13 cellular contexts compared by ENCODE assay signal in genomic region chr1:156691665-156692408, GRCh38. TPM values are rescaled to one million over a fixed set of nuclear protein-coding genes. Genes with fewer than 3 reads are reported as not detected.
A peak's percentile ranks its signal among the peaks of the same experiment; 100 is the strongest.
DNase-seq lines count a peak whose midpoint lies in the region; ATAC-seq, FAIRE-seq and TF ChIP-seq lines count a peak whose summit lies in the region.
"Had no signal": no experiment of that assay in that cellular context is flagged by ENCODE, and none has a peak within 500 bp of the region (broad histone marks: within the 10 kb centered on the region; RNA-seq: fewer than 3 reads in every experiment).

No MANE protein-coding gene starts in this region.

- peaks cover 65% of the 10 kb centered on the region for H3K27me3 Mint-ChIP-seq in activated naive CD8-positive, alpha-beta T cell treated with anti-CD3 and anti-CD28 coated beads, Interleukin-2, amount 50 U/mL, for 24 hours

- TF ChIP-seq CTCF in endothelial cell of umbilical vein (IDR thresholded peaks at IDR 0.05; ENCODE audit: extremely low read depth in 1 of 2, insufficient read depth in 1 of 2, low read depth in 1 of 2, low read length in 2 of 2) (no peak), parathyroid adenoma (IDR thresholded peaks at IDR 0.05) (no peak), GM10266 (IDR thresholded peaks at IDR 0.05; ENCODE audit: control insufficient read depth, insufficient read depth, low read depth, missing control alignments) (no peak)

- H3K27ac ChIP-seq in endothelial cell of umbilical vein (ENCODE audit: insufficient read depth, low read depth, low read length) (no peak overlapping the region), parathyroid adenoma (peak overlapping the region; percentile 85)
- H3K27ac ChIP-seq: gastrocnemius medialis, pancreas, SK-N-MC had no signal

- no peak for FAIRE-seq in endothelial cell of umbilical vein (lab: Jason Lieb, UNC)
- FAIRE-seq: GM12892, pancreas had no signal

- no peak overlapping the region for H3K4me3 Mint-ChIP-seq in activated naive CD8-positive, alpha-beta T cell treated with anti-CD3 and anti-CD28 coated beads, Interleukin-2, amount 50 U/mL, for 24 hours

- ATAC-seq in GM21367 (IDR thresholded peaks at IDR 0.05; ENCODE audit: unreplicated experiment), result no peak
- ATAC-seq in activated naive CD8-positive, alpha-beta T cell treated with anti-CD3 and anti-CD28 coated beads, Interleukin-2, amount 50 U/mL, for 24 hours, result no peak
- ATAC-seq: gastrocnemius medialis had no signal

- H3K9me3 ChIP-seq in endothelial cell of umbilical vein (replicated peaks; ENCODE audit: control insufficient read depth, insufficient read depth, low read length) (no peaks in the 10 kb centered on the region), parathyroid adenoma (ENCODE audit: control insufficient read depth, low read length) (no peaks in the 10 kb centered on the region)
- H3K9me3 ChIP-seq: gastrocnemius medialis, pancreas had no signal

- H3K79me2 ChIP-seq in endothelial cell of umbilical vein (ENCODE audit: control insufficient read depth, insufficient read depth, low read length) (no peaks in the 10 kb centered on the region), parathyroid adenoma (no peaks in the 10 kb centered on the region)

- peaks cover 15% of the 10 kb centered on the region for H3K4me1 Mint-ChIP-seq in activated naive CD8-positive, alpha-beta T cell treated with anti-CD3 and anti-CD28 coated beads, Interleukin-2, amount 50 U/mL, for 24 hours

- H3K4me3 ChIP-seq in endothelial cell of umbilical vein (replicated peaks in 1 of 3; ENCODE audit: insufficient read depth in 1 of 3, low read depth in 1 of 3, low read length in 3 of 3), result no peak overlapping the region
- H3K4me3 ChIP-seq in parathyroid adenoma (ENCODE audit: low read depth, low read length), result no peak overlapping the region
- H3K4me3 ChIP-seq: gastrocnemius medialis, pancreas, SK-N-MC had no signal

- DNase-seq in ELF-1 (ENCODE audit: low read depth, low spot score), result peak; percentile 67
- DNase-seq in NCI-H226, result peak; percentile 63
- DNase-seq in endothelial cell of umbilical vein (ENCODE audit: low read depth, low spot score), result no peak
- DNase-seq in iPS-NIHi11 (ENCODE audit: low spot score), result no peak
- no peak for DNase-seq in GM10266 (ENCODE audit: extremely low spot score)
- DNase-seq in activated naive CD8-positive, alpha-beta T cell treated with anti-CD3 and anti-CD28 coated beads, Interleukin-2, amount 50 U/mL, for 24 hours, result no peak
- DNase-seq: activated naive CD4-positive, alpha-beta T cell; gastrocnemius medialis had no signal

- no peak overlapping the region for H3K4me2 ChIP-seq in endothelial cell of umbilical vein (ENCODE audit: insufficient read depth, low read length)
- H3K4me2 ChIP-seq in parathyroid adenoma (ENCODE audit: low read length), result peak overlapping the region; percentile 50

- intact Hi-C loops in endothelial cell of umbilical vein (cut with micrococcal nuclease), result no loop called here

- POLR2A ChIA-PET in endothelial cell of umbilical vein (lab: Charles Lee), result no interaction called here

- H2AFZ ChIP-seq in endothelial cell of umbilical vein (ENCODE audit: low read depth, low read length), result no peak overlapping the region
- H2AFZ ChIP-seq in parathyroid adenoma, result peak overlapping the region; percentile 68

- no peaks in the 10 kb centered on the region for H3K9me3 Mint-ChIP-seq in activated naive CD8-positive, alpha-beta T cell treated with anti-CD3 and anti-CD28 coated beads, Interleukin-2, amount 50 U/mL, for 24 hours

- no peaks in the 10 kb centered on the region for H3K4me1 ChIP-seq in endothelial cell of umbilical vein (ENCODE audit: control insufficient read depth, extremely low read depth, insufficient read depth, low read length)
- H3K4me1 ChIP-seq in parathyroid adenoma, result peaks cover 17% of the 10 kb centered on the region

- H3K27ac Mint-ChIP-seq in activated naive CD8-positive, alpha-beta T cell treated with anti-CD3 and anti-CD28 coated beads, Interleukin-2, amount 50 U/mL, for 24 hours, result no peak overlapping the region

- H3K36me3 ChIP-seq in endothelial cell of umbilical vein (ENCODE audit: control insufficient read depth in 2 of 2, extremely low read depth in 1 of 2, insufficient read depth in 2 of 2, low read length in 2 of 2), result no peaks in the 10 kb centered on the region
- H3K36me3 ChIP-seq in parathyroid adenoma (ENCODE audit: control insufficient read depth, insufficient read depth, low read length), result no peaks in the 10 kb centered on the region
- H3K36me3 ChIP-seq: gastrocnemius medialis, pancreas had no signal

- TF ChIP-seq POLR2A in endothelial cell of umbilical vein (IDR thresholded peaks at IDR 0.05; ENCODE audit: low read depth, low read length), result no peak

- BruUV-seq in endothelial cell of umbilical vein (replicated peaks; lab: Mats Ljungman, UMichigan), result no TSS peak

- no peaks in the 10 kb centered on the region for H4K20me1 ChIP-seq in endothelial cell of umbilical vein (replicated peaks; ENCODE audit: control insufficient read depth, extremely low read depth, insufficient read depth, low read length)

- CTCF ChIA-PET in endothelial cell of umbilical vein (lab: Charles Lee), result interaction anchor here (0.6 to 16.7 kb wide), 10 partner anchors 13 to 198 kb away, joined by 3 to 546 read pairs (median 105); partner anchors contain the start of genes CRABP2, INSRR, ISG20L2 and METTL25B

- no peaks in the 10 kb centered on the region for H3K36me3 Mint-ChIP-seq in activated naive CD8-positive, alpha-beta T cell treated with anti-CD3 and anti-CD28 coated beads, Interleukin-2, amount 50 U/mL, for 24 hours (ENCODE audit: low read depth)

- H3K9ac ChIP-seq in endothelial cell of umbilical vein (replicated peaks; ENCODE audit: extremely low read depth, insufficient read depth, low read length) (no peak overlapping the region), parathyroid adenoma (no peak overlapping the region)

- H3K9me1 ChIP-seq in endothelial cell of umbilical vein (replicated peaks; ENCODE audit: control insufficient read depth, extremely low read depth, insufficient read depth, low read length), result no peaks in the 10 kb centered on the region

- H3K27me3 ChIP-seq in endothelial cell of umbilical vein (ENCODE audit: control insufficient read depth in 2 of 2, insufficient read depth in 2 of 2, low read length in 2 of 2) (peaks cover 12 to 20% of the 10 kb centered on the region in 2 experiments), parathyroid adenoma (ENCODE audit: control insufficient read depth, insufficient read depth, low read length) (no peaks in the 10 kb centered on the region)
- H3K27me3 ChIP-seq: pancreas had no signal

- dilution Hi-C loops in endothelial cell of umbilical vein (cut with MboI; ENCODE audit: extremely low pct_ligation_motif_present, low sequenced_read_pairs), result no loop called here

TF ChIP-seq in endothelial cell of umbilical vein, 7 proteins besides CTCF, POLR2A, EP300 and RAD21 (continues in another document):
- no peak for TF ChIP-seq FOS (IDR thresholded peaks at IDR 0.05; ENCODE audit: borderline replicate concordance, insufficient read depth, low read length)

RNA-seq across cellular contexts. Expression of gene CRABP2, which starts 13.5 kb away (rescaled TPM):
- total RNA-seq in endothelial cell of umbilical vein, result 1.0 and 2.6 TPM in 2 replicates
- polyA plus RNA-seq in endothelial cell of umbilical vein, result 0.21 and 0.32 TPM in 2 replicates
- polyA plus RNA-seq in endothelial cell of umbilical vein (2011; cell fraction: cytosol; rRNA removed), result 0.37 and 0.45 TPM in 2 replicates
- 1.2 and 2.1 TPM in 2 replicates for polyA plus RNA-seq in endothelial cell of umbilical vein (2011; cell fraction: nucleus; rRNA removed)
- polyA plus RNA-seq in endothelial cell of umbilical vein (2012), result 0.37 and 0.88 TPM in 2 replicates
- polyA minus RNA-seq in endothelial cell of umbilical vein, result not detected in 2 replicates
- 2.4 TPM for polyA minus RNA-seq in endothelial cell of umbilical vein (2011; cell fraction: cytosol; rRNA and poly(A)+ RNA removed)
- 0.82 TPM in 1 of 2 replicates, not detected in the other for polyA minus RNA-seq in endothelial cell of umbilical vein (2011; cell fraction: nucleus; rRNA and poly(A)+ RNA removed)

RNA-seq across cellular contexts. Expression of gene NES, which starts 14.6 kb away (rescaled TPM):
- 269 and 274 TPM in 2 replicates for total RNA-seq in endothelial cell of umbilical vein
- polyA plus RNA-seq in endothelial cell of umbilical vein, result 15.5 and 19.4 TPM in 2 replicates
- 34.7 and 34.8 TPM in 2 replicates for polyA plus RNA-seq in endothelial cell of umbilical vein (2011; cell fraction: cytosol; rRNA removed)
- polyA plus RNA-seq in endothelial cell of umbilical vein (2011; cell fraction: nucleus; rRNA removed), result 54.3 and 59.9 TPM in 2 replicates
- 91.3 and 128 TPM in 2 replicates for polyA plus RNA-seq in endothelial cell of umbilical vein (2012)
- polyA minus RNA-seq in endothelial cell of umbilical vein, result 27.1 and 31.8 TPM in 2 replicates
- 1.3 TPM for polyA minus RNA-seq in endothelial cell of umbilical vein (2011; cell fraction: cytosol; rRNA and poly(A)+ RNA removed)
- polyA minus RNA-seq in endothelial cell of umbilical vein (2011; cell fraction: nucleus; rRNA and poly(A)+ RNA removed), result 14.7 and 17.6 TPM in 2 replicates

RNA-seq across cellular contexts. Expression of gene METTL25B, which starts 36.4 kb away (rescaled TPM):
- 12.8 and 15.5 TPM in 2 replicates for total RNA-seq in endothelial cell of umbilical vein
- 15.0 and 17.3 TPM in 2 replicates for polyA plus RNA-seq in endothelial cell of umbilical vein
- 10.3 and 11.4 TPM in 2 replicates for polyA plus RNA-seq in endothelial cell of umbilical vein (2011; cell fraction: cytosol; rRNA removed)
- 29.0 and 38.2 TPM in 2 replicates for polyA plus RNA-seq in endothelial cell of umbilical vein (2011; cell fraction: nucleus; rRNA removed)
- 7.6 and 9.9 TPM in 2 replicates for polyA plus RNA-seq in endothelial cell of umbilical vein (2012)
- 10.6 and 13.0 TPM in 2 replicates for polyA minus RNA-seq in endothelial cell of umbilical vein
- polyA minus RNA-seq in endothelial cell of umbilical vein (2011; cell fraction: cytosol; rRNA and poly(A)+ RNA removed), result 26.8 TPM
- polyA minus RNA-seq in endothelial cell of umbilical vein (2011; cell fraction: nucleus; rRNA and poly(A)+ RNA removed), result 9.0 and 9.9 TPM in 2 replicates

RNA-seq across cellular contexts. Expression of gene ISG20L2, which starts 36.7 kb away (rescaled TPM):
- total RNA-seq in endothelial cell of umbilical vein, result 32.1 and 35.3 TPM in 2 replicates
- polyA plus RNA-seq in endothelial cell of umbilical vein, result 32.0 and 33.2 TPM in 2 replicates
- 34.1 and 37.0 TPM in 2 replicates for polyA plus RNA-seq in endothelial cell of umbilical vein (2011; cell fraction: cytosol; rRNA removed)
- polyA plus RNA-seq in endothelial cell of umbilical vein (2011; cell fraction: nucleus; rRNA removed), result 20.2 and 24.9 TPM in 2 replicates
- polyA plus RNA-seq in endothelial cell of umbilical vein (2012), result 27.8 and 37.7 TPM in 2 replicates
- 48.1 and 59.4 TPM in 2 replicates for polyA minus RNA-seq in endothelial cell of umbilical vein
- 22.1 TPM for polyA minus RNA-seq in endothelial cell of umbilical vein (2011; cell fraction: cytosol; rRNA and poly(A)+ RNA removed)
- 23.7 and 28.4 TPM in 2 replicates for polyA minus RNA-seq in endothelial cell of umbilical vein (2011; cell fraction: nucleus; rRNA and poly(A)+ RNA removed)

RNA-seq across cellular contexts. Expression of gene MRPL24, which starts 49.1 kb away (rescaled TPM):
- 63.3 and 77.7 TPM in 2 replicates for total RNA-seq in endothelial cell of umbilical vein
- polyA plus RNA-seq in endothelial cell of umbilical vein, result 46.5 and 47.9 TPM in 2 replicates
- polyA plus RNA-seq in endothelial cell of umbilical vein (2011; cell fraction: cytosol; rRNA removed), result 67.0 and 79.6 TPM in 2 replicates
- 44.5 and 52.6 TPM in 2 replicates for polyA plus RNA-seq in endothelial cell of umbilical vein (2011; cell fraction: nucleus; rRNA removed)
- 74.8 and 88.5 TPM in 2 replicates for polyA plus RNA-seq in endothelial cell of umbilical vein (2012)
- polyA minus RNA-seq in endothelial cell of umbilical vein, result 30.4 and 46.8 TPM in 2 replicates
- polyA minus RNA-seq in endothelial cell of umbilical vein (2011; cell fraction: cytosol; rRNA and poly(A)+ RNA removed), result 31.3 TPM
- 9.9 and 10.5 TPM in 2 replicates for polyA minus RNA-seq in endothelial cell of umbilical vein (2011; cell fraction: nucleus; rRNA and poly(A)+ RNA removed)

Comparison
In these comparisons a context has a peak if more than half of its experiments do, and no peak if none do; other contexts are left out.
1. DNase-seq: peak in ELF-1 (single experiment) and NCI-H226 (single experiment); none in endothelial cell of umbilical vein (single experiment), iPS-NIHi11 (single experiment), GM10266 (single experiment) and activated naive CD8-positive, alpha-beta T cell treated with anti-CD3 and anti-CD28 coated beads, Interleukin-2, amount 50 U/mL, for 24 hours (single experiment).